In genomic region chr12:47808574-47809380, GRCh38 we compare ENCODE assay signal across 8 cellular contexts.
DNase-seq lines count a peak whose midpoint lies in the region; ATAC-seq and TF ChIP-seq lines count a peak whose summit lies in the region.

No MANE protein-coding gene starts in this region.

- TF ChIP-seq CTCF in KMS-11 (conservative IDR thresholded peaks at IDR 0.05; ENCODE audit: low read depth, low read length) (0 out of 2 replicates have a peak, but pooled peaks have one; percentile 43), fibroblast of pulmonary artery (IDR thresholded peaks at IDR 0.05; ENCODE audit: low read length, missing control alignments) (peak; percentile 27)

- no peak for ATAC-seq in GM21576 (IDR thresholded peaks at IDR 0.05; ENCODE audit: unreplicated experiment)

- peaks cover 0 to 33% (median 26%) of the 10 kb centered on the region in 11 experiments; a peak in 15 of 22 replicates for H3K36me3 ChIP-seq in BLaER1 treated with 17β-estradiol and CSF1 and Interleukin-3, amounts not matched to agents 10 nM and 100 nM
- no peaks in the 10 kb centered on the region; the same call in 1 of the 2 replicates for H3K36me3 ChIP-seq in KMS-11 (ENCODE audit: insufficient read depth)

- H3K4me3 ChIP-seq in BLaER1 treated with 17β-estradiol and CSF1 and Interleukin-3, amounts not matched to agents 10 nM and 100 nM, result peak overlapping the region in 9 of 10 experiments; percentile 3 to 57 (median 46); a peak in 16 of 20 replicates
- H3K4me3 ChIP-seq in KMS-11 (IDR thresholded peaks at IDR 0.05; ENCODE audit: insufficient read depth, low read depth, low read length) (no peak overlapping the region), fibroblast of pulmonary artery (replicated peaks; ENCODE audit: low read depth, low read length) (no peak overlapping the region)

- H3K27me3 ChIP-seq in BLaER1 treated with 17β-estradiol and CSF1 and Interleukin-3, amounts not matched to agents 10 nM and 100 nM, result no peaks in the 10 kb centered on the region
- no peaks in the 10 kb centered on the region for H3K27me3 ChIP-seq in KMS-11 (ENCODE audit: insufficient read depth, low read depth)

- H3K4me2 ChIP-seq in BLaER1 treated with 17β-estradiol and CSF1 and Interleukin-3, amounts not matched to agents 10 nM and 100 nM, result peak overlapping the region; percentile 90 to 100 (median 99)
- peak overlapping the region; percentile 95 for H3K4me2 ChIP-seq in KMS-11

- H3K9me3 ChIP-seq in BLaER1 treated with 17β-estradiol and CSF1 and Interleukin-3, amounts not matched to agents 10 nM and 100 nM (replicated peaks in 1 of 11), result no peaks in the 10 kb centered on the region

- H3K79me2 ChIP-seq in KMS-11 (ENCODE audit: insufficient read depth, low read depth), result peaks cover 90% of the 10 kb centered on the region

- peak overlapping the region; percentile 59 to 98 (median 96) for H3K27ac ChIP-seq in BLaER1 treated with 17β-estradiol and CSF1 and Interleukin-3, amounts not matched to agents 10 nM and 100 nM
- peak overlapping the region; percentile 88 for H3K27ac ChIP-seq in KMS-11

- H3K9ac ChIP-seq in BLaER1 treated with 17β-estradiol and CSF1 and Interleukin-3, amounts not matched to agents 10 nM and 100 nM, result peak overlapping the region; percentile 75 to 91 (median 80)
- H3K9ac ChIP-seq in KMS-11, result peak overlapping the region; percentile 54; the same call in 1 of the 2 replicates

- no peak overlapping the region for H2AFZ ChIP-seq in KMS-11 (ENCODE audit: low read depth)

- DNase-seq in activated T-cell treated with anti-CD3 and anti-CD28 coated beads, Interleukin-2, amount 50 U/mL, for 1 hour, result peak; percentile 51
- no peak for DNase-seq in fibroblast of pulmonary artery (ENCODE audit: low read depth)
- DNase-seq in stimulated activated CD8-positive, alpha-beta memory T cell treated with anti-CD3 and anti-CD28 coated beads, Interleukin-15, amount 100 ng/mL, for 48 hours (ENCODE audit: low read depth in 2 of 2), result peak; percentile 58 to 61
- DNase-seq in NCI-H748 (lab: John Stamatoyannopoulos, UW; ENCODE audit: unreplicated experiment), result no peak
- no peak for DNase-seq in GM19240 (ENCODE audit: insufficient read length, low spot score)

- H3K4me1 ChIP-seq in BLaER1 treated with 17β-estradiol and CSF1 and Interleukin-3, amounts not matched to agents 10 nM and 100 nM, result peaks cover 97 to 98% (median 98%) of the 10 kb centered on the region in 10 experiments
- H3K4me1 ChIP-seq in KMS-11 (ENCODE audit: low read depth, poor library complexity, severe bottlenecking), result peaks cover 91% of the 10 kb centered on the region

- H4K20me1 ChIP-seq in BLaER1 treated with 17β-estradiol and CSF1 and Interleukin-3, amounts not matched to agents 10 nM and 100 nM, result peaks cover 0 to 92% (median 81%) of the 10 kb centered on the region in 11 experiments; a peak in 19 of 22 replicates
- no peaks in the 10 kb centered on the region for H4K20me1 ChIP-seq in KMS-11 (ENCODE audit: insufficient read depth)

Comparison
In these comparisons a context has a peak if more than half of its experiments do, and no peak if none do; other contexts are left out.
1. H3K4me3 ChIP-seq: peak in BLaER1 treated with 17β-estradiol and CSF1 and Interleukin-3, amounts not matched to agents 10 nM and 100 nM (9 of 10); none in KMS-11 (single experiment) and fibroblast of pulmonary artery (single experiment).
2. DNase-seq: peak in activated T-cell treated with anti-CD3 and anti-CD28 coated beads, Interleukin-2, amount 50 U/mL, for 1 hour (single experiment) and stimulated activated CD8-positive, alpha-beta memory T cell treated with anti-CD3 and anti-CD28 coated beads, Interleukin-15, amount 100 ng/mL, for 48 hours (2 of 2); none in fibroblast of pulmonary artery (single experiment), NCI-H748 (single experiment) and GM19240 (single experiment).